Comparison of ENCODE assay signal across 8 cellular contexts in genomic region chr3:196192036-196193001, GRCh38. TPM values are rescaled to one million over a fixed set of nuclear protein-coding genes. Genes with fewer than 3 reads are reported as not detected.
DNase-seq lines count a peak whose midpoint lies in the region; ATAC-seq and TF ChIP-seq lines count a peak whose summit lies in the region.

No MANE protein-coding gene starts in this region.

- peak; percentile 82 for ATAC-seq in T-helper 17 cell

- no peaks in the 10 kb centered on the region for H4K20me1 ChIP-seq in H9 (ENCODE audit: control insufficient read depth, insufficient read depth, insufficient read length)

- H2BK15ac ChIP-seq in H9 (ENCODE audit: low read depth, low read length), result no peak overlapping the region

- TF ChIP-seq CTCF in GM06990 (IDR thresholded peaks at IDR 0.05; ENCODE audit: insufficient read depth, low read length, poor library complexity, severe bottlenecking), result peak; percentile 16
- peak; percentile 61 for TF ChIP-seq CTCF in H9 (conservative IDR thresholded peaks at IDR 0.05)
- no peak for TF ChIP-seq CTCF in esophagus muscularis mucosa (IDR thresholded peaks at IDR 0.05)

- H3K36me3 ChIP-seq in GM06990 (ENCODE audit: control insufficient read depth, insufficient read depth, low read length) (no peaks in the 10 kb centered on the region), esophagus muscularis mucosa (no peaks in the 10 kb centered on the region)
- H3K36me3 ChIP-seq in effector memory CD4-positive, alpha-beta T cell (ENCODE audit: control insufficient read depth, insufficient read depth, low read length), result no peaks in the 10 kb centered on the region

- H3K4me3 ChIP-seq in GM06990 (replicated peaks; ENCODE audit: low read depth, low read length) (no peak overlapping the region), esophagus muscularis mucosa (no peak overlapping the region)
- H3K4me3 ChIP-seq in effector memory CD4-positive, alpha-beta T cell (ENCODE audit: insufficient read depth, low read depth, low read length, poor library complexity, severe bottlenecking), result peak overlapping the region; percentile 7

- no peak overlapping the region for H2AFZ ChIP-seq in H9 (ENCODE audit: low read length)

- no peak overlapping the region for H3T11ph ChIP-seq in H9 (ENCODE audit: low read length)

- H3K4ac ChIP-seq in H9 (ENCODE audit: low read depth, low read length), result no peak overlapping the region

- H3K23me2 ChIP-seq in H9 (ENCODE audit: insufficient read length, low read depth, low read length, poor library complexity, severe bottlenecking), result no peaks in the 10 kb centered on the region

- peaks cover 5 to 14% of the 10 kb centered on the region in 2 experiments; a peak in 3 of 4 replicates for H3K4me1 Mint-ChIP-seq in H9
- H3K4me1 Mint-ChIP-seq in T-helper 17 cell, result peaks cover 26% of the 10 kb centered on the region

- H4K8ac ChIP-seq in H9 (replicated peaks; ENCODE audit: insufficient read length, low read depth, low read length), result no peak overlapping the region

- H2BK12ac ChIP-seq in H9 (ENCODE audit: insufficient read length, low read depth, low read length), result no peak overlapping the region

- peak; percentile 85 for DNase-seq in GM06990 (ENCODE audit: extremely low read depth, insufficient read length)
- peak; percentile 68 for DNase-seq in H9
- peak; percentile 49 to 67 (median 52) for DNase-seq in T-helper 17 cell
- peak in 2 of 3 donors; percentile 45 to 48 for DNase-seq in effector memory CD4-positive, alpha-beta T cell
- peak; percentile 49 for DNase-seq in putamen (ENCODE audit: low spot score)
- no peak for DNase-seq in mucosa of gallbladder (ENCODE audit: low spot score)
- DNase-seq in DMS79 treated with DMSO at 0.1 percent for 48 hours (lab: John Stamatoyannopoulos, UW), result no peak
- DNase-seq in esophagus muscularis mucosa (ENCODE audit: extremely low spot score), result no peak

- no peak overlapping the region for H2BK5ac ChIP-seq in H9 (ENCODE audit: insufficient read length, low read length)

- no peak for TF ChIP-seq POLR2A in esophagus muscularis mucosa (IDR thresholded peaks at IDR 0.05; ENCODE audit: low read depth)

- H4K5ac ChIP-seq in H9 (ENCODE audit: insufficient read length, low read depth, low read length), result no peak overlapping the region

- H3K27me3 ChIP-seq in GM06990 (replicated peaks; ENCODE audit: control insufficient read depth, insufficient read depth, low read length) (no peaks in the 10 kb centered on the region), H9 (ENCODE audit: insufficient read depth, low read length) (no peaks in the 10 kb centered on the region), esophagus muscularis mucosa (no peaks in the 10 kb centered on the region)
- H3K27me3 ChIP-seq in effector memory CD4-positive, alpha-beta T cell (replicated peaks; ENCODE audit: control insufficient read depth, insufficient read depth, low read length, poor library complexity, severe bottlenecking), result no peaks in the 10 kb centered on the region

- TF ChIP-seq EP300 in esophagus muscularis mucosa (IDR thresholded peaks at IDR 0.05), result no peak

- H3K27me3 Mint-ChIP-seq in H9 (ENCODE audit: low read depth), result no peaks in the 10 kb centered on the region
- H3K27me3 Mint-ChIP-seq in T-helper 17 cell, result no peaks in the 10 kb centered on the region

- no peak overlapping the region for H3K4me2 ChIP-seq in H9 (ENCODE audit: insufficient read depth, insufficient read length, low read length)

- intact Hi-C loops in esophagus muscularis mucosa (cut with DNase I), result no loop called here

- H3K36me3 Mint-ChIP-seq in H9 (ENCODE audit: insufficient read depth in 1 of 3, low read depth in 3 of 3), result no peaks in the 10 kb centered on the region
- H3K36me3 Mint-ChIP-seq in T-helper 17 cell (ENCODE audit: low read depth), result peaks cover 4% of the 10 kb centered on the region

- H3K9me3 ChIP-seq in H9 (ENCODE audit: control insufficient read depth, low read depth, low read length), result no peaks in the 10 kb centered on the region
- H3K9me3 ChIP-seq in T-helper 17 cell (ENCODE audit: control insufficient read depth, low read length, poor library complexity, severe bottlenecking), result no peaks in the 10 kb centered on the region
- no peaks in the 10 kb centered on the region for H3K9me3 ChIP-seq in effector memory CD4-positive, alpha-beta T cell (ENCODE audit: control insufficient read depth, low read length)
- no peaks in the 10 kb centered on the region for H3K9me3 ChIP-seq in esophagus muscularis mucosa

- no peak overlapping the region for H3K18ac ChIP-seq in H9 (ENCODE audit: insufficient read length, low read depth, low read length)

- no peak overlapping the region for H3K23ac ChIP-seq in H9 (ENCODE audit: insufficient read length, low read depth, low read length)

- no peak overlapping the region for H3K27ac ChIP-seq in H9 (ENCODE audit: insufficient read length, low read depth, low read length)
- peak overlapping the region; percentile 81 for H3K27ac ChIP-seq in effector memory CD4-positive, alpha-beta T cell (ENCODE audit: insufficient read depth, low read length, poor library complexity, severe bottlenecking)
- H3K27ac ChIP-seq in esophagus muscularis mucosa (replicated peaks in 1 of 4), result no peak overlapping the region

- no peak overlapping the region for H3K56ac ChIP-seq in H9 (ENCODE audit: insufficient read length, low read depth, low read length)

- no peak overlapping the region for H3K14ac ChIP-seq in H9 (ENCODE audit: insufficient read depth, low read length)

- H3K4me3 Mint-ChIP-seq in H9 (no peak overlapping the region), T-helper 17 cell (peak overlapping the region; percentile 90)

- H3K79me2 ChIP-seq in H9 (ENCODE audit: insufficient read depth, low read length), result no peaks in the 10 kb centered on the region

- no peak overlapping the region for H2AK5ac ChIP-seq in H9 (ENCODE audit: insufficient read length, low read length)

- H3K27ac Mint-ChIP-seq in H9 (peak overlapping the region in 2 of 3 experiments; percentile 77 to 87; a peak in 4 of 7 replicates), T-helper 17 cell (peak overlapping the region; percentile 99)

- H3K9me3 Mint-ChIP-seq in H9, result no peaks in the 10 kb centered on the region

- H3K79me1 ChIP-seq in H9 (ENCODE audit: insufficient read depth, low read depth, low read length, poor library complexity, severe bottlenecking), result no peaks in the 10 kb centered on the region

- no peak overlapping the region for H4K91ac ChIP-seq in H9 (ENCODE audit: insufficient read length, low read depth, low read length)

- WGBS in H9 (ENCODE audit: extremely low coverage, insufficient read length, low lambda C conversion rate), result no CpG with 5 or more reads among the region's 24 CpGs
- WGBS in esophagus muscularis mucosa, result 67% methylated on average over 19 of the region's 24 CpGs

- H2BK120ac ChIP-seq in H9 (ENCODE audit: low read depth, low read length, poor library complexity, severe bottlenecking), result no peak overlapping the region

- H3K9ac ChIP-seq in H9 (ENCODE audit: extremely low read depth, insufficient read length, low read length), result no peak overlapping the region

- H2BK20ac ChIP-seq in H9 (ENCODE audit: low read depth, low read length, poor library complexity, severe bottlenecking), result no peak overlapping the region

- H3K4me1 ChIP-seq in H9 (ENCODE audit: insufficient read depth, low read length), result no peaks in the 10 kb centered on the region
- H3K4me1 ChIP-seq in effector memory CD4-positive, alpha-beta T cell (ENCODE audit: control insufficient read depth, insufficient read depth, low read length, poor library complexity, severe bottlenecking), result peaks cover 23% of the 10 kb centered on the region
- peaks cover 0 to 12% (median 6%) of the 10 kb centered on the region in 4 donors for H3K4me1 ChIP-seq in esophagus muscularis mucosa

RNA-seq across cellular contexts. Expression of gene ZDHHC19, which starts 18.9 kb away (rescaled TPM):
- 1.6 and 2.2 TPM in 2 replicates for total RNA-seq in H9 (2021)
- not detected for total RNA-seq in T-helper 17 cell
- total RNA-seq in mucosa of gallbladder, result 1.2 TPM
- total RNA-seq in esophagus muscularis mucosa, result not detected

RNA-seq across cellular contexts. Expression of gene SLC51A, which starts 24.0 kb away (rescaled TPM):
- total RNA-seq in H9 (2021), result 5.6 and 6.5 TPM in 2 replicates
- total RNA-seq in T-helper 17 cell, result not detected
- total RNA-seq in mucosa of gallbladder, result 0.63 TPM
- total RNA-seq in esophagus muscularis mucosa, result not detected

Comparison
In these comparisons a context has a peak if more than half of its experiments do, and no peak if none do; other contexts are left out.
1. DNase-seq: peak in GM06990 (single experiment), H9 (single experiment), T-helper 17 cell (3 of 3), effector memory CD4-positive, alpha-beta T cell (2 of 3) and putamen (single experiment); none in mucosa of gallbladder (single experiment), DMS79 treated with DMSO at 0.1 percent for 48 hours (single experiment) and esophagus muscularis mucosa (single experiment).
2. CTCF ChIP-seq: peak in GM06990 (single experiment) and H9 (single experiment); none in esophagus muscularis mucosa (0 of 3).